ENCODE assay signal across 18 cellular contexts in genomic region chr14:49732896-49733295, GRCh38.
"Had no signal": no experiment of that assay in that cellular context is flagged by ENCODE, and none has a peak within 500 bp of the region (broad histone marks: within the 10 kb centered on the region; RNA-seq: fewer than 3 reads in every experiment).

No MANE protein-coding gene starts in this region.

- H3K4me3 ChIP-seq: K562 had no signal

- DNase-seq: activated B cell treated with CpG ODN at 0.5 μM for 24 hours; activated CD4-positive, alpha-beta memory T cell treated with anti-CD3 and anti-CD28 coated beads, Interleukin-2, amount 10 ng/mL, durations not matched to agents 7 days and 5 days; activated CD4-positive, alpha-beta T cell treated with anti-CD3 and anti-CD28 coated beads, Interleukin-2, amount 50 U/mL, for 1 hour; activated gamma-delta T cell; activated naive CD4-positive, alpha-beta T cell treated with anti-CD3 and anti-CD28 coated beads for 36 hours; activated T-cell treated with anti-CD3 and anti-CD28 coated beads for 4 hours; activated T-cell treated with anti-CD3 and anti-CD28 coated beads, Interleukin-2, amount 50 U/mL, for 48 hours; Karpas-422; MM.1S; NCI-H1105; NCI-H1436; NCI-H1694 treated with DMSO at 0.1 percent for 48 hours; NCI-H2081; NCI-H446; NCI-H524; PC-3; SHP77 had no signal
